ENCODE assay signal across 8 cellular contexts in the genomic region with DNA sequence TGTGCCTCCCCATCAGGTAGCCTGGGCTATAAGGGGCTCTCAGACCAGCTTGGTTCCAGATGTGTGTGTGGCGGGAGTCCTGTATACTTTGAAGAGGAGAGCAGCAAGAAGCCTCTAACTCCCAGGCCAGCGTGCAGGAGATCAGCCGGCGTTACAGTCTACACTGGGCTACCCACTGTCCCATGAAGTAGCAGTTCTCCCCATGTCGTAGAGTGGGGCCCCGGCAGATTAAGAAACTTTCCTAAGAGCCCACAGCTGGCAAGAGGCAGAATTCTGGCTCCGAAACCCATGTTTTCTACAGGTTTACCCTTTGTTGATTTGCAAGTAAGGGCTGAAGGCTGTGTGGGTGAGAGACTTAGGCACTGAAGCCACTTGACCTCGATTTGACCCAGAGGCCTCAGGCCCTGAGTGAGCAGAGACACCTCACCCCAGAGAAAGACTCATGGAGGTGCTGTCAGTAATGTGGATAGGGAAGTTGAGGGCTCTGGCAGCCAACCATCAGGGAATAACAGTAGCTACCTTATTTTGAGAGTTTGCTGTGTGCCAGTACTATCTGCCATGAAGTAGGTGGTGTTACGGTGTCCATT. TPM values are rescaled to one million over a fixed set of nuclear protein-coding genes. Genes with fewer than 3 reads are reported as not detected.
DNase-seq lines count a peak whose midpoint lies in the region; ATAC-seq and TF ChIP-seq lines count a peak whose summit lies in the region.

No MANE protein-coding gene starts in this region.

- POLR2A ChIA-PET in WTC11 (lab: Charles Lee): interaction anchor here (1.0 to 1.2 kb wide), 2 partner anchors 20 to 143 kb away, joined by 3 to 4 read pairs; a partner anchor contains a TSS

- intact Hi-C loops in CD14-positive monocyte (cut with micrococcal nuclease): loop anchor here (5.0 to 10.0 kb wide), 6 partner anchors 41 to 141 kb away; a partner anchor contains a TSS

- CTCF ChIA-PET in WTC11 (lab: Charles Lee): interaction anchor here (1.1 kb wide), 1 partner anchor 58 kb away, joined by 7 read pairs; no protein-coding TSS in a partner anchor

- TF ChIP-seq CTCF in CD14-positive monocyte (IDR thresholded peaks at IDR 0.05) (no peak), WTC11 (IDR thresholded peaks at IDR 0.05) (no peak)

- DNase-seq in CD14-positive monocyte (ENCODE audit: low spot score): peak; percentile 84
- no peak for DNase-seq in WTC11 (ENCODE audit: low spot score)
- DNase-seq in germinal center (ENCODE audit: low spot score): peak; percentile 31
- no peak for DNase-seq in stimulated activated effector memory CD8-positive, alpha-beta T cell treated with anti-CD3 and anti-CD28 coated beads, Interleukin-12 subunit alpha, Interleukin-12 subunit beta, amount 100 ng/mL, for 72 hours (ENCODE audit: low spot score in 2 of 2)
- DNase-seq in GOT3 (lab: John Stamatoyannopoulos, UW): no peak
- DNase-seq in 8988T: no peak

- H3K4me3 Mint-ChIP-seq in CD14-positive monocyte (peak overlapping the region; percentile 85 to 95), WTC11 (peak overlapping the region; percentile 80)
- H3K4me3 Mint-ChIP-seq in stimulated activated effector memory CD8-positive, alpha-beta T cell treated with anti-CD3 and anti-CD28 coated beads, Interleukin-12 subunit alpha, Interleukin-12 subunit beta, amount 100 ng/mL, for 72 hours: peak overlapping the region; percentile 97

- ATAC-seq in HG03045 (IDR thresholded peaks at IDR 0.05; ENCODE audit: unreplicated experiment) (peak; percentile 1), WTC11 (peak; percentile 1), GM19328 (IDR thresholded peaks at IDR 0.05; ENCODE audit: unreplicated experiment) (no peak)
- ATAC-seq in stimulated activated effector memory CD8-positive, alpha-beta T cell treated with anti-CD3 and anti-CD28 coated beads, Interleukin-12 subunit alpha, Interleukin-12 subunit beta, amount 100 ng/mL, for 72 hours: peak; percentile 1

- H3K4me1 Mint-ChIP-seq in CD14-positive monocyte: peaks cover 56% of the 10 kb centered on the region
- H3K4me1 Mint-ChIP-seq in WTC11: peaks cover 18% of the 10 kb centered on the region
- peaks cover 51% of the 10 kb centered on the region for H3K4me1 Mint-ChIP-seq in stimulated activated effector memory CD8-positive, alpha-beta T cell treated with anti-CD3 and anti-CD28 coated beads, Interleukin-12 subunit alpha, Interleukin-12 subunit beta, amount 100 ng/mL, for 72 hours

- peak overlapping the region; percentile 96 to 99 (median 99) for H3K27ac Mint-ChIP-seq in CD14-positive monocyte
- no peak overlapping the region for H3K27ac Mint-ChIP-seq in WTC11
- H3K27ac Mint-ChIP-seq in stimulated activated effector memory CD8-positive, alpha-beta T cell treated with anti-CD3 and anti-CD28 coated beads, Interleukin-12 subunit alpha, Interleukin-12 subunit beta, amount 100 ng/mL, for 72 hours: peak overlapping the region; percentile 99

- peaks cover 0 to 8% (median 0%) of the 10 kb centered on the region in 7 donors for H3K9me3 Mint-ChIP-seq in CD14-positive monocyte
- no peaks in the 10 kb centered on the region for H3K9me3 Mint-ChIP-seq in WTC11
- H3K9me3 Mint-ChIP-seq in stimulated activated effector memory CD8-positive, alpha-beta T cell treated with anti-CD3 and anti-CD28 coated beads, Interleukin-12 subunit alpha, Interleukin-12 subunit beta, amount 100 ng/mL, for 72 hours: no peaks in the 10 kb centered on the region

- H3K36me3 Mint-ChIP-seq in CD14-positive monocyte (peaks cover 6 to 18% of the 10 kb centered on the region in 2 donors), WTC11 (no peaks in the 10 kb centered on the region)
- H3K36me3 Mint-ChIP-seq in stimulated activated effector memory CD8-positive, alpha-beta T cell treated with anti-CD3 and anti-CD28 coated beads, Interleukin-12 subunit alpha, Interleukin-12 subunit beta, amount 100 ng/mL, for 72 hours: peaks cover 19% of the 10 kb centered on the region

- H3K27me3 Mint-ChIP-seq in CD14-positive monocyte (ENCODE audit: low read depth in 3 of 3) (peaks cover 0 to 2% (median 0%) of the 10 kb centered on the region in 3 donors), WTC11 (ENCODE audit: low read depth) (peaks cover 35% of the 10 kb centered on the region)

TF ChIP-seq in WTC11, 78 proteins besides CTCF, POLR2A, EP300 and RAD21:
- TF ChIP-seq, protein P1, sequence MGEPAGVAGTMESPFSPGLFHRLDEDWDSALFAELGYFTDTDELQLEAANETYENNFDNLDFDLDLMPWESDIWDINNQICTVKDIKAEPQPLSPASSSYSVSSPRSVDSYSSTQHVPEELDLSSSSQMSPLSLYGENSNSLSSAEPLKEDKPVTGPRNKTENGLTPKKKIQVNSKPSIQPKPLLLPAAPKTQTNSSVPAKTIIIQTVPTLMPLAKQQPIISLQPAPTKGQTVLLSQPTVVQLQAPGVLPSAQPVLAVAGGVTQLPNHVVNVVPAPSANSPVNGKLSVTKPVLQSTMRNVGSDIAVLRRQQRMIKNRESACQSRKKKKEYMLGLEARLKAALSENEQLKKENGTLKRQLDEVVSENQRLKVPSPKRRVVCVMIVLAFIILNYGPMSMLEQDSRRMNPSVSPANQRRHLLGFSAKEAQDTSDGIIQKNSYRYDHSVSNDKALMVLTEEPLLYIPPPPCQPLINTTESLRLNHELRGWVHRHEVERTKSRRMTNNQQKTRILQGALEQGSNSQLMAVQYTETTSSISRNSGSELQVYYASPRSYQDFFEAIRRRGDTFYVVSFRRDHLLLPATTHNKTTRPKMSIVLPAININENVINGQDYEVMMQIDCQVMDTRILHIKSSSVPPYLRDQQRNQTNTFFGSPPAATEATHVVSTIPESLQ (CRISPR knock-in tag; IDR thresholded peaks at IDR 0.05): no peak
- TF ChIP-seq, protein P2, sequence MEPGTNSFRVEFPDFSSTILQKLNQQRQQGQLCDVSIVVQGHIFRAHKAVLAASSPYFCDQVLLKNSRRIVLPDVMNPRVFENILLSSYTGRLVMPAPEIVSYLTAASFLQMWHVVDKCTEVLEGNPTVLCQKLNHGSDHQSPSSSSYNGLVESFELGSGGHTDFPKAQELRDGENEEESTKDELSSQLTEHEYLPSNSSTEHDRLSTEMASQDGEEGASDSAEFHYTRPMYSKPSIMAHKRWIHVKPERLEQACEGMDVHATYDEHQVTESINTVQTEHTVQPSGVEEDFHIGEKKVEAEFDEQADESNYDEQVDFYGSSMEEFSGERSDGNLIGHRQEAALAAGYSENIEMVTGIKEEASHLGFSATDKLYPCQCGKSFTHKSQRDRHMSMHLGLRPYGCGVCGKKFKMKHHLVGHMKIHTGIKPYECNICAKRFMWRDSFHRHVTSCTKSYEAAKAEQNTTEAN (CRISPR knock-in tag; IDR thresholded peaks at IDR 0.05): no peak

RNA-seq across cellular contexts. Expression of a gene that starts 0.9 kb away (rescaled TPM):
- polyA plus RNA-seq in CD14-positive monocyte: 10 to 100 TPM; 27.6 to 38.6 TPM
- total RNA-seq in WTC11 (2021): 19.1 to 20.2 TPM (median 19.8 TPM) in 3 replicates

Comparison
In these comparisons a context has a peak if more than half of its experiments do, and no peak if none do; other contexts are left out.
1. DNase-seq: peak in CD14-positive monocyte (single experiment) and germinal center (single experiment); none in WTC11 (single experiment), stimulated activated effector memory CD8-positive, alpha-beta T cell treated with anti-CD3 and anti-CD28 coated beads, Interleukin-12 subunit alpha, Interleukin-12 subunit beta, amount 100 ng/mL, for 72 hours (0 of 2), GOT3 (single experiment) and 8988T (single experiment).
2. Peak in every context shown above with its lines, with median percentiles within 50 percentile points of each other: H3K4me3 Mint-ChIP-seq.